In the genomic region with DNA sequence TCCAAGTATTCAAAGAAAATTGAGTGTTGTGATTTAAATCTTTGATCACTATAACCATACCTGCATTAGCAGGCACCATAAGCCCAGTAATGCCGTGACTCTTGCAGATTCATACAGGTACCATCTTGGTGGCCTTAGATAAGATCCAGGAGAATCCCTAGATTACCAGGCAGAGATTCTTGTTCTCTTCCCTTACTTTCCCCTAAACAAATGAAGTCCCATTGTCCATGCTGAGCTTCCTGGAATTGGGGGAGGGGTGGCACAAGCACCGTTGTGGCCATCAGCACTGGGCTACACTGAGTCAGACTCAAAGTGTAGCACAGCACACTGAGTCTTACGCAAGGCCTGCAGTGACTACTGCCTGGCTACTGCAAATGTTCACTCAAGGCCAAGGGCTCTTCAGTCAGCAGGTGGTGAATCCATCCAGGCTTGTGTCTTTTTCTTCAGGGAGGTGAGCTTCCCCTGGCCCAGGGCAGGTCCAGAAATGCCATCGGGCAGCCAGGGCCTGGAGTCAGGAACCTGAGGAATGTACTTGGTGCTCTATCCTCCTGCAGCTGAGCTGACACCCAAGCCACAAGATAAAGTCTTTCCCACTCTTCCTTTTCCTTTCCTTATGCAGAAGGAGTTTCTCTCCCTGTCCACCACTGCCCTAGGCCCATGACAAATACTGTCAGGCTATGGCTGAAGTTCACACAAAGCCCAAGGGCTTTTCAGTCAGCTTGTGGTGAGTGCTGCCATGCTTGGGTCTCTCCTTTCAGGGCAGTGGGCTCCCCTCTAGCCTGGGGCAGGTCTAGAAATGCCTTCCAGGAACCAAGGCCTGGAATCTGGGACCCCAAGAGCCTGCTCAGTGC, we compare ENCODE assay signal across 13 cellular contexts. TPM values are rescaled to one million over a fixed set of nuclear protein-coding genes. Genes with fewer than 3 reads are reported as not detected.
DNase-seq lines count a peak whose midpoint lies in the region; ATAC-seq and TF ChIP-seq lines count a peak whose summit lies in the region.
"Had no signal": no experiment of that assay in that cellular context is flagged by ENCODE, and none has a peak within 500 bp of the region (broad histone marks: within the 10 kb centered on the region; RNA-seq: fewer than 3 reads in every experiment).

No MANE protein-coding gene starts in this region.

- peak; percentile 78 for DNase-seq in AG10803 (ENCODE audit: low read depth)
- DNase-seq in HPDE6-E6E7 (ENCODE audit: extremely low spot score), result peak; percentile 34
- DNase-seq in brain microvascular endothelial cell, result peak; percentile 77
- no peak for DNase-seq in lung (ENCODE audit: low spot score)
- DNase-seq in GOT3 (lab: John Stamatoyannopoulos, UW), result no peak
- no peak for DNase-seq in NCI-H345 (lab: John Stamatoyannopoulos, UW)
- DNase-seq in effector CD4-positive, alpha-beta T cell, result no peak
- DNase-seq: activated CD4-positive, CD25-positive, alpha-beta regulatory T cell; activated gamma-delta T cell; COR-L47; left cardiac atrium; NCI-H1417 treated with DMSO at 0.1 percent for 48 hours had no signal

- in situ Hi-C loops in brain microvascular endothelial cell (cut with HindIII; ENCODE audit: low pct_ligation_motif_present, low sequenced_read_pairs), result no loop called here

- H3K36me3 ChIP-seq in brain microvascular endothelial cell (replicated peaks) (no peaks in the 10 kb centered on the region), lung (ENCODE audit: control insufficient read depth in 2 of 2, insufficient read depth in 2 of 2, low read length in 2 of 2) (no peaks in the 10 kb centered on the region)

- H3K27me3 ChIP-seq in brain microvascular endothelial cell (replicated peaks), result no peaks in the 10 kb centered on the region
- no peaks in the 10 kb centered on the region for H3K27me3 ChIP-seq in lung (ENCODE audit: control insufficient read depth, insufficient read depth)

- no peak for TF ChIP-seq CTCF in AG10803 (conservative IDR thresholded peaks at IDR 0.05; ENCODE audit: low read length)
- no peak for TF ChIP-seq CTCF in brain microvascular endothelial cell (IDR thresholded peaks at IDR 0.05; ENCODE audit: low read depth, low read length, missing control alignments)
- TF ChIP-seq CTCF in lung (IDR thresholded peaks at IDR 0.05; ENCODE audit: control extremely low read depth, extremely low read depth), result no peak

- ATAC-seq in lung (ENCODE audit: insufficient read depth, low FRiP score) (peak; percentile 34), GM21381 (IDR thresholded peaks at IDR 0.05; ENCODE audit: unreplicated experiment) (no peak)

- peaks cover 0 to 6% of the 10 kb centered on the region in 2 donors for H3K4me1 ChIP-seq in lung (ENCODE audit: control insufficient read depth in 2 of 2, insufficient read depth in 2 of 2, low read length in 2 of 2)

- peaks cover 0 to 2% of the 10 kb centered on the region in 2 donors for H3K9me3 ChIP-seq in lung (ENCODE audit: control insufficient read depth in 2 of 2, insufficient read depth in 1 of 2, low read length in 1 of 2)

- H3K4me3 ChIP-seq in AG10803 (ENCODE audit: low read length) (no peak overlapping the region), brain microvascular endothelial cell (ENCODE audit: low read depth, low read length) (no peak overlapping the region), lung (no peak overlapping the region)

- H3K27ac ChIP-seq in brain microvascular endothelial cell (peak overlapping the region; percentile 85), lung (ENCODE audit: low read depth in 1 of 2, low read length in 1 of 2) (no peak overlapping the region)

- WGBS in lung, 2 donors, result 68 to 82% methylated on average over 4 of the region's 4 CpGs

RNA-seq across cellular contexts. Expression of gene CD28, which starts 52.6 kb away (rescaled TPM):
- total RNA-seq in lung, result 1 to 10 TPM; 1.0 to 3.0 TPM
- under 1 TPM; 0.14 to 0.84 TPM for polyA plus RNA-seq in lung

Comparison
In these comparisons a context has a peak if more than half of its experiments do, and no peak if none do; other contexts are left out.
1. DNase-seq: peak in AG10803 (single experiment), HPDE6-E6E7 (single experiment) and brain microvascular endothelial cell (single experiment); none in lung (single experiment), GOT3 (single experiment), NCI-H345 (single experiment) and effector CD4-positive, alpha-beta T cell (single experiment).